Comparison of ENCODE assay signal across 2 cellular contexts in the genomic region with DNA sequence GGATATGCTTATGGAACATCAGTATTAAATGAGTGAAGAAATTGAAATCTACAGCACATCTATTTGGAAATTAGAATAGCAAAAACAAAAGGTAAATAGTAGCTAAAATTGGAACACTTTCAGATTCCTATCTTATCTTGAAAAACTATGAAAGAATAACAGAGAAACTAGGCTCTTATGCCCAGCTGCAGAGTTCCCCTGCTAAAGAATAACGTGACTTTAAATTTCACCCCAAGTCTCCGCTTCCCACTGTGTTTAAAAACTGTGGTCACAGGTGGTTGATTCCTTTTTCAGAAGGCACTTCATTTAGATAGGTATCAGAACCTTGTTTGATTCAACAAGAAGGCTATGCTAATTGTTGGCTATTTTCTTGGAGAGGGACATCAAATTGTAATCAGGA.
TF ChIP-seq lines count a peak whose summit lies in the region.

No MANE protein-coding gene starts in this region.

TF ChIP-seq in GM23338, 12 proteins besides CTCF, POLR2A, EP300 and RAD21:
- TF ChIP-seq, protein P1, sequence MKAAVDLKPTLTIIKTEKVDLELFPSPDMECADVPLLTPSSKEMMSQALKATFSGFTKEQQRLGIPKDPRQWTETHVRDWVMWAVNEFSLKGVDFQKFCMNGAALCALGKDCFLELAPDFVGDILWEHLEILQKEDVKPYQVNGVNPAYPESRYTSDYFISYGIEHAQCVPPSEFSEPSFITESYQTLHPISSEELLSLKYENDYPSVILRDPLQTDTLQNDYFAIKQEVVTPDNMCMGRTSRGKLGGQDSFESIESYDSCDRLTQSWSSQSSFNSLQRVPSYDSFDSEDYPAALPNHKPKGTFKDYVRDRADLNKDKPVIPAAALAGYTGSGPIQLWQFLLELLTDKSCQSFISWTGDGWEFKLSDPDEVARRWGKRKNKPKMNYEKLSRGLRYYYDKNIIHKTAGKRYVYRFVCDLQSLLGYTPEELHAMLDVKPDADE (IDR thresholded peaks at IDR 0.05), result no peak
- no peak for TF ChIP-seq CREB1 (CRISPR knock-in tag; IDR thresholded peaks at IDR 0.05; ENCODE audit: low read depth)
- TF ChIP-seq ZNF114 (CRISPR knock-in tag; IDR thresholded peaks at IDR 0.05), result no peak
- TF ChIP-seq STAT1 (IDR thresholded peaks at IDR 0.05; ENCODE audit: unreplicated experiment), result no peak
- TF ChIP-seq, protein P2, sequence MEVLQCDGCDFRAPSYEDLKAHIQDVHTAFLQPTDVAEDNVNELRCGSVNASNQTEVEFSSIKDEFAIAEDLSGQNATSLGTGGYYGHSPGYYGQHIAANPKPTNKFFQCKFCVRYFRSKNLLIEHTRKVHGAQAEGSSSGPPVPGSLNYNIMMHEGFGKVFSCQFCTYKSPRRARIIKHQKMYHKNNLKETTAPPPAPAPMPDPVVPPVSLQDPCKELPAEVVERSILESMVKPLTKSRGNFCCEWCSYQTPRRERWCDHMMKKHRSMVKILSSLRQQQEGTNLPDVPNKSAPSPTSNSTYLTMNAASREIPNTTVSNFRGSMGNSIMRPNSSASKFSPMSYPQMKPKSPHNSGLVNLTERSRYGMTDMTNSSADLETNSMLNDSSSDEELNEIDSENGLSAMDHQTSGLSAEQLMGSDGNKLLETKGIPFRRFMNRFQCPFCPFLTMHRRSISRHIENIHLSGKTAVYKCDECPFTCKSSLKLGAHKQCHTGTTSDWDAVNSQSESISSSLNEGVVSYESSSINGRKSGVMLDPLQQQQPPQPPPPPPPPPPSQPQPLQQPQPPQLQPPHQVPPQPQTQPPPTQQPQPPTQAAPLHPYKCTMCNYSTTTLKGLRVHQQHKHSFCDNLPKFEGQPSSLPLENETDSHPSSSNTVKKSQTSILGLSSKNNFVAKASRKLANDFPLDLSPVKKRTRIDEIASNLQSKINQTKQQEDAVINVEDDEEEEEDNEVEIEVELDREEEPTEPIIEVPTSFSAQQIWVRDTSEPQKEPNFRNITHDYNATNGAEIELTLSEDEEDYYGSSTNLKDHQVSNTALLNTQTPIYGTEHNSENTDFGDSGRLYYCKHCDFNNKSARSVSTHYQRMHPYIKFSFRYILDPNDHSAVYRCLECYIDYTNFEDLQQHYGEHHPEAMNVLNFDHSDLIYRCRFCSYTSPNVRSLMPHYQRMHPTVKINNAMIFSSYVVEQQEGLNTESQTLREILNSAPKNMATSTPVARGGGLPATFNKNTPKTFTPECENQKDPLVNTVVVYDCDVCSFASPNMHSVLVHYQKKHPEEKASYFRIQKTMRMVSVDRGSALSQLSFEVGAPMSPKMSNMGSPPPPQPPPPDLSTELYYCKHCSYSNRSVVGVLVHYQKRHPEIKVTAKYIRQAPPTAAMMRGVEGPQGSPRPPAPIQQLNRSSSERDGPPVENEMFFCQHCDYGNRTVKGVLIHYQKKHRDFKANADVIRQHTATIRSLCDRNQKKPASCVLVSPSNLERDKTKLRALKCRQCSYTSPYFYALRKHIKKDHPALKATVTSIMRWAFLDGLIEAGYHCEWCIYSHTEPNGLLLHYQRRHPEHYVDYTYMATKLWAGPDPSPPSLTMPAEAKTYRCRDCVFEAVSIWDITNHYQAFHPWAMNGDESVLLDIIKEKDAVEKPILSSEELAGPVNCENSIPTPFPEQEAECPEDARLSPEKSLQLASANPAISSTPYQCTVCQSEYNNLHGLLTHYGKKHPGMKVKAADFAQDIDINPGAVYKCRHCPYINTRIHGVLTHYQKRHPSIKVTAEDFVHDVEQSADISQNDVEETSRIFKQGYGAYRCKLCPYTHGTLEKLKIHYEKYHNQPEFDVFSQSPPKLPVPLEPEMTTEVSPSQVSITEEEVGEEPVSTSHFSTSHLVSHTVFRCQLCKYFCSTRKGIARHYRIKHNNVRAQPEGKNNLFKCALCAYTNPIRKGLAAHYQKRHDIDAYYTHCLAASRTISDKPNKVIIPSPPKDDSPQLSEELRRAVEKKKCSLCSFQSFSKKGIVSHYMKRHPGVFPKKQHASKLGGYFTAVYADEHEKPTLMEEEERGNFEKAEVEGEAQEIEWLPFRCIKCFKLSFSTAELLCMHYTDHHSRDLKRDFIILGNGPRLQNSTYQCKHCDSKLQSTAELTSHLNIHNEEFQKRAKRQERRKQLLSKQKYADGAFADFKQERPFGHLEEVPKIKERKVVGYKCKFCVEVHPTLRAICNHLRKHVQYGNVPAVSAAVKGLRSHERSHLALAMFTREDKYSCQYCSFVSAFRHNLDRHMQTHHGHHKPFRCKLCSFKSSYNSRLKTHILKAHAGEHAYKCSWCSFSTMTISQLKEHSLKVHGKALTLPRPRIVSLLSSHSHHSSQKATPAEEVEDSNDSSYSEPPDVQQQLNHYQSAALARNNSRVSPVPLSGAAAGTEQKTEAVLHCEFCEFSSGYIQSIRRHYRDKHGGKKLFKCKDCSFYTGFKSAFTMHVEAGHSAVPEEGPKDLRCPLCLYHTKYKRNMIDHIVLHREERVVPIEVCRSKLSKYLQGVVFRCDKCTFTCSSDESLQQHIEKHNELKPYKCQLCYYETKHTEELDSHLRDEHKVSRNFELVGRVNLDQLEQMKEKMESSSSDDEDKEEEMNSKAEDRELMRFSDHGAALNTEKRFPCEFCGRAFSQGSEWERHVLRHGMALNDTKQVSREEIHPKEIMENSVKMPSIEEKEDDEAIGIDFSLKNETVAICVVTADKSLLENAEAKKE (CRISPR knock-in tag; IDR thresholded peaks at IDR 0.05), result no peak
- TF ChIP-seq POLR2AphosphoS5 (IDR thresholded peaks at IDR 0.05; ENCODE audit: low read depth), result no peak
- TF ChIP-seq NANOG (IDR thresholded peaks at IDR 0.05; ENCODE audit: borderline replicate concordance), result no peak
- TF ChIP-seq EZH2 (IDR thresholded peaks at IDR 0.05; ENCODE audit: low read depth, unreplicated experiment), result no peak
- no peak for TF ChIP-seq JUNB (IDR thresholded peaks at IDR 0.05; ENCODE audit: unreplicated experiment)
- TF ChIP-seq ZNF331 (CRISPR knock-in tag; IDR thresholded peaks at IDR 0.05; ENCODE audit: low read depth), result no peak
- no peak for TF ChIP-seq EZH2phosphoT487 (IDR thresholded peaks at IDR 0.05; ENCODE audit: unreplicated experiment)

TF ChIP-seq in H1, 55 proteins besides CTCF, POLR2A, EP300 and RAD21:
- TF ChIP-seq ZNF274 (IDR thresholded peaks at IDR 0.05; ENCODE audit: borderline replicate concordance, extremely low read depth, low read length) (no peak), POLR2AphosphoS5 (IDR thresholded peaks at IDR 0.05; ENCODE audit: low read depth, low read length) (no peak), BCL11A (IDR thresholded peaks at IDR 0.05; ENCODE audit: low read depth in 2 of 2, low read length in 2 of 2) (no peak), SUZ12 (IDR thresholded peaks at IDR 0.05; ENCODE audit: low read length) (no peak), CEBPB (IDR thresholded peaks at IDR 0.05; ENCODE audit: low read depth, low read length) (no peak), SIN3A (conservative IDR thresholded peaks at IDR 0.05 in 1 of 2, IDR thresholded peaks at IDR 0.05 in 1 of 2; ENCODE audit: low read depth in 1 of 2, low read length in 2 of 2) (no peak), PHF8 (conservative IDR thresholded peaks at IDR 0.05; ENCODE audit: low read depth, low read length) (no peak), TEAD4 (IDR thresholded peaks at IDR 0.05; ENCODE audit: low read depth, low read length) (no peak), RBBP5 (IDR thresholded peaks at IDR 0.05; ENCODE audit: borderline replicate concordance, low read depth, low read length) (no peak), SAP30 (IDR thresholded peaks at IDR 0.05; ENCODE audit: insufficient read depth, insufficient replicate concordance, low read length) (no peak), FOSL1 (IDR thresholded peaks at IDR 0.05; ENCODE audit: insufficient read depth, low read depth, low read length) (no peak), SRF (IDR thresholded peaks at IDR 0.05; ENCODE audit: low read depth, low read length) (no peak)
